Comparison of ENCODE assay signal across 1 cellular context in the genomic region with DNA sequence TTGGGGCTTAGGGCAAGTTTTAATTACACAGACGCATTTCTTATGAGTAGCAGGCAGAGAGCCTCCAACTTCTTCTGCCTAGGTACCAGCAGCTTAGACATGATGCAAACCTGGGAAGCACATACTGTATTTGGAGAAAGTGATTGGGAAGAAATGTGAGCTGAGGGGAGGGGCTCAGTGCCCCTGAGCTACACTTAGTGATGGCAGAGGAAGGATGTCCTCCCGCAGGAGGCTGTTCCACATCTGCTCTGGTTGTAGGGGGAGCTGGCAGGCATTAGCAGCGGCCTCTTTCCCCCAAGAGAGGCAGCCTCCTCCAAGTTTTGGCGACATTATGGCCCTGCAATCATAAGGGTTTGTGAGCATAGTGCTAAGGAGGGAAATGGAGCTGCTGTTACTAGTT.
TF ChIP-seq lines count a peak whose summit lies in the region.

No MANE protein-coding gene starts in this region.

TF ChIP-seq in GM23338, 12 proteins besides CTCF, POLR2A, EP300 and RAD21 (continued from another document):
- TF ChIP-seq, protein P1, sequence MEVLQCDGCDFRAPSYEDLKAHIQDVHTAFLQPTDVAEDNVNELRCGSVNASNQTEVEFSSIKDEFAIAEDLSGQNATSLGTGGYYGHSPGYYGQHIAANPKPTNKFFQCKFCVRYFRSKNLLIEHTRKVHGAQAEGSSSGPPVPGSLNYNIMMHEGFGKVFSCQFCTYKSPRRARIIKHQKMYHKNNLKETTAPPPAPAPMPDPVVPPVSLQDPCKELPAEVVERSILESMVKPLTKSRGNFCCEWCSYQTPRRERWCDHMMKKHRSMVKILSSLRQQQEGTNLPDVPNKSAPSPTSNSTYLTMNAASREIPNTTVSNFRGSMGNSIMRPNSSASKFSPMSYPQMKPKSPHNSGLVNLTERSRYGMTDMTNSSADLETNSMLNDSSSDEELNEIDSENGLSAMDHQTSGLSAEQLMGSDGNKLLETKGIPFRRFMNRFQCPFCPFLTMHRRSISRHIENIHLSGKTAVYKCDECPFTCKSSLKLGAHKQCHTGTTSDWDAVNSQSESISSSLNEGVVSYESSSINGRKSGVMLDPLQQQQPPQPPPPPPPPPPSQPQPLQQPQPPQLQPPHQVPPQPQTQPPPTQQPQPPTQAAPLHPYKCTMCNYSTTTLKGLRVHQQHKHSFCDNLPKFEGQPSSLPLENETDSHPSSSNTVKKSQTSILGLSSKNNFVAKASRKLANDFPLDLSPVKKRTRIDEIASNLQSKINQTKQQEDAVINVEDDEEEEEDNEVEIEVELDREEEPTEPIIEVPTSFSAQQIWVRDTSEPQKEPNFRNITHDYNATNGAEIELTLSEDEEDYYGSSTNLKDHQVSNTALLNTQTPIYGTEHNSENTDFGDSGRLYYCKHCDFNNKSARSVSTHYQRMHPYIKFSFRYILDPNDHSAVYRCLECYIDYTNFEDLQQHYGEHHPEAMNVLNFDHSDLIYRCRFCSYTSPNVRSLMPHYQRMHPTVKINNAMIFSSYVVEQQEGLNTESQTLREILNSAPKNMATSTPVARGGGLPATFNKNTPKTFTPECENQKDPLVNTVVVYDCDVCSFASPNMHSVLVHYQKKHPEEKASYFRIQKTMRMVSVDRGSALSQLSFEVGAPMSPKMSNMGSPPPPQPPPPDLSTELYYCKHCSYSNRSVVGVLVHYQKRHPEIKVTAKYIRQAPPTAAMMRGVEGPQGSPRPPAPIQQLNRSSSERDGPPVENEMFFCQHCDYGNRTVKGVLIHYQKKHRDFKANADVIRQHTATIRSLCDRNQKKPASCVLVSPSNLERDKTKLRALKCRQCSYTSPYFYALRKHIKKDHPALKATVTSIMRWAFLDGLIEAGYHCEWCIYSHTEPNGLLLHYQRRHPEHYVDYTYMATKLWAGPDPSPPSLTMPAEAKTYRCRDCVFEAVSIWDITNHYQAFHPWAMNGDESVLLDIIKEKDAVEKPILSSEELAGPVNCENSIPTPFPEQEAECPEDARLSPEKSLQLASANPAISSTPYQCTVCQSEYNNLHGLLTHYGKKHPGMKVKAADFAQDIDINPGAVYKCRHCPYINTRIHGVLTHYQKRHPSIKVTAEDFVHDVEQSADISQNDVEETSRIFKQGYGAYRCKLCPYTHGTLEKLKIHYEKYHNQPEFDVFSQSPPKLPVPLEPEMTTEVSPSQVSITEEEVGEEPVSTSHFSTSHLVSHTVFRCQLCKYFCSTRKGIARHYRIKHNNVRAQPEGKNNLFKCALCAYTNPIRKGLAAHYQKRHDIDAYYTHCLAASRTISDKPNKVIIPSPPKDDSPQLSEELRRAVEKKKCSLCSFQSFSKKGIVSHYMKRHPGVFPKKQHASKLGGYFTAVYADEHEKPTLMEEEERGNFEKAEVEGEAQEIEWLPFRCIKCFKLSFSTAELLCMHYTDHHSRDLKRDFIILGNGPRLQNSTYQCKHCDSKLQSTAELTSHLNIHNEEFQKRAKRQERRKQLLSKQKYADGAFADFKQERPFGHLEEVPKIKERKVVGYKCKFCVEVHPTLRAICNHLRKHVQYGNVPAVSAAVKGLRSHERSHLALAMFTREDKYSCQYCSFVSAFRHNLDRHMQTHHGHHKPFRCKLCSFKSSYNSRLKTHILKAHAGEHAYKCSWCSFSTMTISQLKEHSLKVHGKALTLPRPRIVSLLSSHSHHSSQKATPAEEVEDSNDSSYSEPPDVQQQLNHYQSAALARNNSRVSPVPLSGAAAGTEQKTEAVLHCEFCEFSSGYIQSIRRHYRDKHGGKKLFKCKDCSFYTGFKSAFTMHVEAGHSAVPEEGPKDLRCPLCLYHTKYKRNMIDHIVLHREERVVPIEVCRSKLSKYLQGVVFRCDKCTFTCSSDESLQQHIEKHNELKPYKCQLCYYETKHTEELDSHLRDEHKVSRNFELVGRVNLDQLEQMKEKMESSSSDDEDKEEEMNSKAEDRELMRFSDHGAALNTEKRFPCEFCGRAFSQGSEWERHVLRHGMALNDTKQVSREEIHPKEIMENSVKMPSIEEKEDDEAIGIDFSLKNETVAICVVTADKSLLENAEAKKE (CRISPR knock-in tag; IDR thresholded peaks at IDR 0.05), result no peak
- no peak for TF ChIP-seq EZH2phosphoT487 (IDR thresholded peaks at IDR 0.05; ENCODE audit: unreplicated experiment)
- TF ChIP-seq JUNB (IDR thresholded peaks at IDR 0.05; ENCODE audit: unreplicated experiment), result no peak
- TF ChIP-seq ZNF331 (CRISPR knock-in tag; IDR thresholded peaks at IDR 0.05; ENCODE audit: low read depth), result no peak
